ENCODE assay signal across 8 cellular contexts in the genomic region with DNA sequence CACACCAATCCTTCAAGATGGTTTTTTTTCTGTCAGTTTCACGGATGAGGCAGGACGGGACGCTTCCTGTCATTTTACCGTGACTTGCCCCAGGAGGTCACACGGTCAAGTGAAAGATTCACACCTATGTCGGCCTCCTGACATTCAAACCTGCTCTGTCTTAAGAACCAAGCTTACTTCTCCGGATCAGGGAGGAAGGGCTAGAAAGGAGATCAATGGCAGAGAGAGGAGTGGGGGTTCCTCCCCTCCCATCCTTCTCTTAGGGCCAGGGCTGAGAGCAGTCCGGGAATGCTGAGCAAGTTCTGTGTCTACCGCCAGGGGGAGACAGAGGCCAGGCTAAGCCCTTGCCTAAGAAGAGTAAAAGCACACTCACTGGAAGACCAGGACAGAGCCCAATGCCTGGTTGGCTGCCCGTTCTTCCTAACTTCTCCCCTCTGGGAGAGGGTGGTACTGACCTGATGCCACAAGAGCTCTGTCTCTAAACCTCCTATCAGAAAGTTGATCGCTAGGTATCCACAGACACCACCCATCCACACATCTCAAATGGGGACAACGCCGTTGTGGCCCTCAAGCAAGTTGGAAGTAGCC. TPM values are rescaled to one million over a fixed set of nuclear protein-coding genes. Genes with fewer than 3 reads are reported as not detected.
DNase-seq lines count a peak whose midpoint lies in the region; ATAC-seq and TF ChIP-seq lines count a peak whose summit lies in the region.

No MANE protein-coding gene starts in this region.

- peaks cover 49% of the 10 kb centered on the region for H3K27me3 Mint-ChIP-seq in WTC11 (ENCODE audit: low read depth)

- CTCF ChIA-PET in WTC11 (lab: Charles Lee), result interaction anchor here (0.5 to 12.5 kb wide), 50 partner anchors 8 to 1046 kb away, joined by 3 to 373 read pairs (median 5); a partner anchor contains a TSS

- in situ Hi-C loops in G401 (cut with HindIII; ENCODE audit: low sequenced_read_pairs), result loop anchor here (5.0 kb wide), 1 partner anchor 81 kb away; no protein-coding TSS in a partner anchor

- no peak overlapping the region for H3K27ac Mint-ChIP-seq in WTC11

- peak overlapping the region; percentile 81 for H3K4me3 Mint-ChIP-seq in WTC11

- H3K36me3 Mint-ChIP-seq in WTC11, result no peaks in the 10 kb centered on the region

- peak overlapping the region; percentile 3 for H3K27ac ChIP-seq in caudate nucleus (ENCODE audit: low read depth, low read length)

- POLR2A ChIA-PET in WTC11 (lab: Charles Lee), result interaction anchor here (0.7 to 1.2 kb wide), 2 partner anchors 152 to 357 kb away, joined by 3 to 4 read pairs; a partner anchor contains a TSS

- peaks cover 44% of the 10 kb centered on the region for H3K4me1 Mint-ChIP-seq in WTC11

- DNase-seq in G401 (ENCODE audit: low spot score), result peak; percentile 96
- peak; percentile 88 for DNase-seq in NCI-H2196 (lab: John Stamatoyannopoulos, UW; ENCODE audit: unreplicated experiment)
- DNase-seq in WTC11 (ENCODE audit: low spot score), result peak; percentile 94
- peak in 59 of 61 donors; percentile 21 to 93 (median 76) for DNase-seq in caudate nucleus (lab: John Stamatoyannopoulos, UW)
- DNase-seq in iris pigment epithelial cell (ENCODE audit: low read depth), result peak; percentile 88
- DNase-seq in smooth muscle cell of the brain vasculature (ENCODE audit: low read depth, low spot score), result peak; percentile 85

- ATAC-seq in HG02884 (IDR thresholded peaks at IDR 0.05; ENCODE audit: unreplicated experiment) (peak; percentile 38), WTC11 (peak; percentile 62), HG03469 (IDR thresholded peaks at IDR 0.05; ENCODE audit: unreplicated experiment) (no peak)

- H3K9me3 Mint-ChIP-seq in WTC11, result no peaks in the 10 kb centered on the region

- peak; percentile 98 for TF ChIP-seq CTCF in WTC11 (IDR thresholded peaks at IDR 0.05)

TF ChIP-seq in WTC11, 78 proteins besides CTCF, POLR2A, EP300 and RAD21:
- TF ChIP-seq, protein P1, sequence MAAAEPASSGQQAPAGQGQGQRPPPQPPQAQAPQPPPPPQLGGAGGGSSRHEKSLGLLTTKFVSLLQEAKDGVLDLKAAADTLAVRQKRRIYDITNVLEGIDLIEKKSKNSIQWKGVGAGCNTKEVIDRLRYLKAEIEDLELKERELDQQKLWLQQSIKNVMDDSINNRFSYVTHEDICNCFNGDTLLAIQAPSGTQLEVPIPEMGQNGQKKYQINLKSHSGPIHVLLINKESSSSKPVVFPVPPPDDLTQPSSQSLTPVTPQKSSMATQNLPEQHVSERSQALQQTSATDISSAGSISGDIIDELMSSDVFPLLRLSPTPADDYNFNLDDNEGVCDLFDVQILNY (CRISPR knock-in tag; IDR thresholded peaks at IDR 0.05), result no peak
- TF ChIP-seq ETV6 (CRISPR knock-in tag; IDR thresholded peaks at IDR 0.05), result 0 out of 2 replicates have a peak, but pooled peaks have one; percentile 37

RNA-seq across cellular contexts. Expression of a gene that starts 1.1 kb away (rescaled TPM):
- 10.1 and 13.2 TPM in 2 replicates for total RNA-seq in G401 (2014; rRNA removed; shearing (Covaris generic))
- 19.3 to 23.5 TPM (median 22.6 TPM) in 3 replicates for total RNA-seq in WTC11 (2021)

RNA-seq across cellular contexts. Expression of a gene that starts 9.3 kb away (rescaled TPM):
- total RNA-seq in G401 (2014; rRNA removed; shearing (Covaris generic)), result 381 and 425 TPM in 2 replicates
- total RNA-seq in WTC11 (2021), result 67.9 to 68.9 TPM (median 68.2 TPM) in 3 replicates

RNA-seq across cellular contexts. Expression of a gene that starts 41.8 kb away (rescaled TPM):
- total RNA-seq in G401 (2014; rRNA removed; shearing (Covaris generic)), result 61.1 and 73.7 TPM in 2 replicates
- 80.7 to 99.1 TPM (median 98.8 TPM) in 3 replicates for total RNA-seq in WTC11 (2021)
